Comparison of ENCODE assay signal across 1 cellular context in the genomic region with DNA sequence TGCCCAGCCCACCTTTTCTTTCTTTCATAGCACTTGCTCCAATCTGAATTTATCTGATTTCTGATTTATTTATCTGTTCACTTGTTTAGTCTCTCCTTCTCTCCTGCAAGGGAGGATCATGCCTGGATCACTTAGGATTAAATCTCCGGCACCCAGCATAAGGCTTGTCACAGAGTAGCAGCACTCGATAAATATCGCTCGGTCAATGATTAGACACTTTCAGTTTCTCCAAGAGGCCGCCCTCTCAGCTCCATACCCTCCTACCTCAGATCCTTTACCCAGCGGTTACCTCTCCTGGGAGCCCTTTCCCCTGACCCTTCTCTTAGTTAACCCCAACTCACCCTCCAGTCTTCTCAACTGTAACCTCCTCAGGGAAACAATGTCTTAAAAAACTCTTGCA.
TF ChIP-seq lines count a peak whose summit lies in the region.

No MANE protein-coding gene starts in this region.

TF ChIP-seq in WTC11, 78 proteins besides CTCF, POLR2A, EP300 and RAD21:
- TF ChIP-seq ZNF219 (CRISPR knock-in tag; IDR thresholded peaks at IDR 0.05; ENCODE audit: borderline replicate concordance) (no peak), ZNF396 (CRISPR knock-in tag; IDR thresholded peaks at IDR 0.05; ENCODE audit: borderline replicate concordance) (no peak), SMAD4 (CRISPR knock-in tag; IDR thresholded peaks at IDR 0.05) (no peak), NFE2L1 (CRISPR knock-in tag; IDR thresholded peaks at IDR 0.05) (no peak), PRRX2 (CRISPR knock-in tag; IDR thresholded peaks at IDR 0.05) (no peak), ZNF263 (CRISPR knock-in tag; IDR thresholded peaks at IDR 0.05; ENCODE audit: low read depth) (no peak), JAZF1 (CRISPR knock-in tag; IDR thresholded peaks at IDR 0.05) (no peak), SP1 (CRISPR knock-in tag; conservative IDR thresholded peaks at IDR 0.05) (no peak), ATF1 (CRISPR knock-in tag; IDR thresholded peaks at IDR 0.05) (no peak)
